Comparison of ENCODE assay signal across 24 cellular contexts in the genomic region with DNA sequence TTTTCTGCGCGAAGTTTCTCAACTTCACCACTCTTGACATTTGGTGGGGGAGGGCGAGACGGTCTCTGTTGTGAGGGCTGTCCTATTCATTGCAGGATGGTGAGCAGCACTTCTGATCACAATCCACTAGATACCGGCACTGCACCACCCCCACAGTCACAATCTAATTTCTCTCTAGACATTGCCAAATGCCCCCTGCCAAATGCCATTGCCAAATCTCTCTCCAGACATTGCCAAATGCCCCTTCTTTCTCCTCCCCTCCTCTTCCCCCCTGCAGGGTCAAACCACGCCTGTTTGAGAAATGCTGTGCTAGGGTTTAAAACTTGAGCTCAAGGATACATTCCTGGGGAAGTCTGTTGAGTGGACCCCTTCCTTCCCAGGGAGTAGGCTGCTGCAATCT.
"Had no signal": no experiment of that assay in that cellular context is flagged by ENCODE, and none has a peak within 500 bp of the region (broad histone marks: within the 10 kb centered on the region; RNA-seq: fewer than 3 reads in every experiment).

No MANE protein-coding gene starts in this region.

- DNase-seq: colonic mucosa; dermis blood vessel endothelial cell; effector memory CD8-positive, alpha-beta T cell; hypothalamus; immature natural killer cell; islet precursor cell; kidney glomerular epithelial cell; left colon; left ventricle myocardium inferior; mammary epithelial cell; mesendoderm; midbrain; naive thymus-derived CD4-positive, alpha-beta T cell; right lobe of liver; stimulated activated CD4-positive, alpha-beta T cell treated with anti-CD3 and anti-CD28 coated beads, Interleukin-12 subunit alpha, Interleukin-12 subunit beta, amount 100 ng/mL, for 4 hours; stimulated activated CD4-positive, alpha-beta T cell treated with anti-CD3 and anti-CD28 coated beads, Interleukin-1b, Interleukin-23, amount 100 ng/mL, for 48 hours; stimulated activated CD4-positive, alpha-beta T cell treated with anti-CD3 and anti-CD28 coated beads, Interleukin-4, amount 100 ng/mL, for 1 hour; stimulated activated CD8-positive, alpha-beta memory T cell treated with anti-CD3 and anti-CD28 coated beads, Interleukin-4, amount 100 ng/mL, for 48 hours; stimulated activated naive CD4-positive, alpha-beta T cell; stimulated activated naive CD8-positive, alpha-beta T cell treated with anti-CD3 and anti-CD28 coated beads, Interleukin-15, amount 100 ng/mL, for 72 hours; transverse colon; upper lobe of right lung; uterus had no signal

- H3K27ac Mint-ChIP-seq: effector memory CD8-positive, alpha-beta T cell; immature natural killer cell; naive thymus-derived CD4-positive, alpha-beta T cell; progenitor cell of endocrine pancreas had no signal

- H3K4me3 Mint-ChIP-seq: effector memory CD8-positive, alpha-beta T cell; immature natural killer cell; naive thymus-derived CD4-positive, alpha-beta T cell; stimulated activated naive CD8-positive, alpha-beta T cell treated with anti-CD3 and anti-CD28 coated beads, Interleukin-15, amount 100 ng/mL, for 72 hours had no signal

- H3K36me3 Mint-ChIP-seq: immature natural killer cell had no signal

- ATAC-seq: effector memory CD8-positive, alpha-beta T cell; left colon; naive thymus-derived CD4-positive, alpha-beta T cell; right lobe of liver; stimulated activated naive CD8-positive, alpha-beta T cell treated with anti-CD3 and anti-CD28 coated beads, Interleukin-15, amount 100 ng/mL, for 72 hours; upper lobe of right lung had no signal

- H3K4me1 Mint-ChIP-seq: immature natural killer cell; naive thymus-derived CD4-positive, alpha-beta T cell; stimulated activated naive CD8-positive, alpha-beta T cell treated with anti-CD3 and anti-CD28 coated beads, Interleukin-15, amount 100 ng/mL, for 72 hours had no signal
